Comparison of ENCODE assay signal across 1 cellular context in the genomic region with DNA sequence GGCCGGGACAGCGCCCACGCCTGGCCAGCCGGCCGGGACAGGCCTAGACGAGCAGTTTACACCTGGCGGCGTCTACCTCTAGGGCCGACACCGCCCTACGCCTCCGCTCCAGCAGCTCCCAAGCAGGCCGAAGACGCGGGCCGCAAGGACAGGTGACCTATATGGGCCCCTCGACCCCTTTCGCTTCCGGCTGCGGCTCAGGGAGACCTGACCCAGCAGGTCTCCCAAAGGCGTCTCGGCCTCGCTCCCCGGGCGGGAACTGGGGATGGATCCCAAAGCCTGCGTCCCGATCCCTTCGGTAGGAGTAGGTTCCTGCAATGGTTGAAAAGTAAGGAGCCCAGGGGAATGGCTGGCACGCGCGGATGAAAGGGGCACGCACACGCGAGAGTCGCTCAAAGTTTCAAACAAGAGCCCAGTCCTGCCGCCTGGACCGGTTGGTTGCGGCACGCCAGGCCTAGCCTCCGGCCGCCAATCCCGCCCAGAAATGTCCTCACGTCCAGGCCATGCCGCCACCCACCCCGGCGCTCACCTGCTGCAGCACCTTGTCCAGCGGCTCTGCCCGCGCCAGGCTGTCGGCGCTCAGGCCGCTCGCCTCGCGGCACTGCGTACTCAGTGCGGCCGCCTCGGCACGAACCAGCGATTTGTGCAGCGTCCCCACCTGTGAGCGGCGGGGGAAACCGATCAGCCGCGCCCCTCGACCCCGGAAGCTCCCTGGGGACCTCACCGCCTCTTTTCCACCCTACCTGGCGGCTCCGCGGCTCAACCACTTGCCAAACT.
TF ChIP-seq lines count a peak whose summit lies in the region.

No MANE protein-coding gene starts in this region.

TF ChIP-seq in HEK293, 187 proteins besides CTCF, POLR2A, EP300 and RAD21 (continued from another document and continues in another):
- TF ChIP-seq, protein P1, sequence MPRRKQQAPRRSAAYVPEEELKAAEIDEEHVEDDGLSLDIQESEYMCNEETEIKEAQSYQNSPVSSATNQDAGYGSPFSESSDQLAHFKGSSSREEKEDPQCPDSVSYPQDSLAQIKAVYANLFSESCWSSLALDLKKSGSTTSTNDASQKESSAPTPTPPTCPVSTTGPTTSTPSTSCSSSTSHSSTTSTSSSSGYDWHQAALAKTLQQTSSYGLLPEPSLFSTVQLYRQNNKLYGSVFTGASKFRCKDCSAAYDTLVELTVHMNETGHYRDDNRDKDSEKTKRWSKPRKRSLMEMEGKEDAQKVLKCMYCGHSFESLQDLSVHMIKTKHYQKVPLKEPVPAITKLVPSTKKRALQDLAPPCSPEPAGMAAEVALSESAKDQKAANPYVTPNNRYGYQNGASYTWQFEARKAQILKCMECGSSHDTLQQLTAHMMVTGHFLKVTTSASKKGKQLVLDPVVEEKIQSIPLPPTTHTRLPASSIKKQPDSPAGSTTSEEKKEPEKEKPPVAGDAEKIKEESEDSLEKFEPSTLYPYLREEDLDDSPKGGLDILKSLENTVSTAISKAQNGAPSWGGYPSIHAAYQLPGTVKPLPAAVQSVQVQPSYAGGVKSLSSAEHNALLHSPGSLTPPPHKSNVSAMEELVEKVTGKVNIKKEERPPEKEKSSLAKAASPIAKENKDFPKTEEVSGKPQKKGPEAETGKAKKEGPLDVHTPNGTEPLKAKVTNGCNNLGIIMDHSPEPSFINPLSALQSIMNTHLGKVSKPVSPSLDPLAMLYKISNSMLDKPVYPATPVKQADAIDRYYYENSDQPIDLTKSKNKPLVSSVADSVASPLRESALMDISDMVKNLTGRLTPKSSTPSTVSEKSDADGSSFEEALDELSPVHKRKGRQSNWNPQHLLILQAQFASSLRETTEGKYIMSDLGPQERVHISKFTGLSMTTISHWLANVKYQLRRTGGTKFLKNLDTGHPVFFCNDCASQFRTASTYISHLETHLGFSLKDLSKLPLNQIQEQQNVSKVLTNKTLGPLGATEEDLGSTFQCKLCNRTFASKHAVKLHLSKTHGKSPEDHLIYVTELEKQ (tag by site-specific recombination; IDR thresholded peaks at IDR 0.05; ENCODE audit: borderline replicate concordance), result no peak
- no peak for TF ChIP-seq SALL2 (tag by site-specific recombination; IDR thresholded peaks at IDR 0.05; ENCODE audit: borderline replicate concordance)
- no peak for TF ChIP-seq ZNF16 (tag by site-specific recombination; IDR thresholded peaks at IDR 0.05; ENCODE audit: low read depth)
- no peak for TF ChIP-seq ZNF366 (tag by site-specific recombination; conservative IDR thresholded peaks at IDR 0.05)
- no peak for TF ChIP-seq ZNF10 (tag by site-specific recombination; IDR thresholded peaks at IDR 0.05)
- TF ChIP-seq, protein P2, sequence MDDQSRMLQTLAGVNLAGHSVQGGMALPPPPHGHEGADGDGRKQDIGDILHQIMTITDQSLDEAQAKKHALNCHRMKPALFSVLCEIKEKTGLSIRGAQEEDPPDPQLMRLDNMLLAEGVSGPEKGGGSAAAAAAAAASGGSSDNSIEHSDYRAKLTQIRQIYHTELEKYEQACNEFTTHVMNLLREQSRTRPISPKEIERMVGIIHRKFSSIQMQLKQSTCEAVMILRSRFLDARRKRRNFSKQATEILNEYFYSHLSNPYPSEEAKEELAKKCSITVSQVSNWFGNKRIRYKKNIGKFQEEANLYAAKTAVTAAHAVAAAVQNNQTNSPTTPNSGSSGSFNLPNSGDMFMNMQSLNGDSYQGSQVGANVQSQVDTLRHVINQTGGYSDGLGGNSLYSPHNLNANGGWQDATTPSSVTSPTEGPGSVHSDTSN (CRISPR knock-in tag; IDR thresholded peaks at IDR 0.05), result no peak
- TF ChIP-seq ZNF19 (tag by site-specific recombination; IDR thresholded peaks at IDR 0.05; ENCODE audit: low read depth), result no peak
- TF ChIP-seq ZNF707 (tag by site-specific recombination; IDR thresholded peaks at IDR 0.05), result no peak
- TF ChIP-seq ZNF23 (tag by site-specific recombination; IDR thresholded peaks at IDR 0.05; ENCODE audit: borderline replicate concordance), result no peak
- TF ChIP-seq, protein P3, sequence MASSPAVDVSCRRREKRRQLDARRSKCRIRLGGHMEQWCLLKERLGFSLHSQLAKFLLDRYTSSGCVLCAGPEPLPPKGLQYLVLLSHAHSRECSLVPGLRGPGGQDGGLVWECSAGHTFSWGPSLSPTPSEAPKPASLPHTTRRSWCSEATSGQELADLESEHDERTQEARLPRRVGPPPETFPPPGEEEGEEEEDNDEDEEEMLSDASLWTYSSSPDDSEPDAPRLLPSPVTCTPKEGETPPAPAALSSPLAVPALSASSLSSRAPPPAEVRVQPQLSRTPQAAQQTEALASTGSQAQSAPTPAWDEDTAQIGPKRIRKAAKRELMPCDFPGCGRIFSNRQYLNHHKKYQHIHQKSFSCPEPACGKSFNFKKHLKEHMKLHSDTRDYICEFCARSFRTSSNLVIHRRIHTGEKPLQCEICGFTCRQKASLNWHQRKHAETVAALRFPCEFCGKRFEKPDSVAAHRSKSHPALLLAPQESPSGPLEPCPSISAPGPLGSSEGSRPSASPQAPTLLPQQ (tag by site-specific recombination; IDR thresholded peaks at IDR 0.05), result no peak
- TF ChIP-seq KLF10 (tag by site-specific recombination; IDR thresholded peaks at IDR 0.05), result peak; percentile 1; the same call in 1 of the 2 replicates
- peak; percentile 35 for TF ChIP-seq KLF9 (tag by site-specific recombination; IDR thresholded peaks at IDR 0.05; ENCODE audit: low read depth)
- no peak for TF ChIP-seq ZNF600 (tag by site-specific recombination; IDR thresholded peaks at IDR 0.05)
- TF ChIP-seq, protein P4, sequence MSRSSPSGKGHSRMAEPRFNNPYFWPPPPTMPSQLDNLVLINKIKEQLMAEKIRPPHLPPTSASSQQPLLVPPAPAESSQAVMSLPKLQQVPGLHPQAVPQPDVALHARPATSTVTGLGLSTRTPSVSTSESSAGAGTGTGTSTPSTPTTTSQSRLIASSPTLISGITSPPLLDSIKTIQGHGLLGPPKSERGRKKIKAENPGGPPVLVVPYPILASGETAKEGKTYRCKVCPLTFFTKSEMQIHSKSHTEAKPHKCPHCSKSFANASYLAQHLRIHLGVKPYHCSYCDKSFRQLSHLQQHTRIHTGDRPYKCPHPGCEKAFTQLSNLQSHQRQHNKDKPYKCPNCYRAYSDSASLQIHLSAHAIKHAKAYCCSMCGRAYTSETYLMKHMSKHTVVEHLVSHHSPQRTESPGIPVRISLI (tag by site-specific recombination; IDR thresholded peaks at IDR 0.05), result no peak
- TF ChIP-seq BCL11B (tag by site-specific recombination; IDR thresholded peaks at IDR 0.05; ENCODE audit: low read depth), result 0 out of 2 replicates have a peak, but pooled peaks have one; percentile 14
- TF ChIP-seq, protein P5, sequence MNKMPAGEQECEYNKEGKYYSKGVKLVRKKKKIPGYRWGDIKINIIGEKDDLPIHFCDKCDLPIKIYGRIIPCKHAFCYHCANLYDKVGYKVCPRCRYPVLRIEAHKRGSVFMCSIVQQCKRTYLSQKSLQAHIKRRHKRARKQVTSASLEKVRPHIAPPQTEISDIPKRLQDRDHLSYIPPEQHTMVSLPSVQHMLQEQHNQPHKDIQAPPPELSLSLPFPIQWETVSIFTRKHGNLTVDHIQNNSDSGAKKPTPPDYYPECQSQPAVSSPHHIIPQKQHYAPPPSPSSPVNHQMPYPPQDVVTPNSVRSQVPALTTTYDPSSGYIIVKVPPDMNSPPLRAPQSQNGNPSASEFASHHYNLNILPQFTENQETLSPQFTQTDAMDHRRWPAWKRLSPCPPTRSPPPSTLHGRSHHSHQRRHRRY (tag by site-specific recombination; IDR thresholded peaks at IDR 0.05), result no peak
- TF ChIP-seq RBAK (tag by site-specific recombination; IDR thresholded peaks at IDR 0.05), result no peak
- TF ChIP-seq ZFP41 (tag by site-specific recombination; IDR thresholded peaks at IDR 0.05; ENCODE audit: borderline replicate concordance), result no peak
- TF ChIP-seq ZNF677 (tag by site-specific recombination; IDR thresholded peaks at IDR 0.05), result no peak
- no peak for TF ChIP-seq ZNF391 (tag by site-specific recombination; IDR thresholded peaks at IDR 0.05; ENCODE audit: borderline replicate concordance, low read depth)
- no peak for TF ChIP-seq ZNF473 (tag by site-specific recombination; IDR thresholded peaks at IDR 0.05)
- TF ChIP-seq, protein P6, sequence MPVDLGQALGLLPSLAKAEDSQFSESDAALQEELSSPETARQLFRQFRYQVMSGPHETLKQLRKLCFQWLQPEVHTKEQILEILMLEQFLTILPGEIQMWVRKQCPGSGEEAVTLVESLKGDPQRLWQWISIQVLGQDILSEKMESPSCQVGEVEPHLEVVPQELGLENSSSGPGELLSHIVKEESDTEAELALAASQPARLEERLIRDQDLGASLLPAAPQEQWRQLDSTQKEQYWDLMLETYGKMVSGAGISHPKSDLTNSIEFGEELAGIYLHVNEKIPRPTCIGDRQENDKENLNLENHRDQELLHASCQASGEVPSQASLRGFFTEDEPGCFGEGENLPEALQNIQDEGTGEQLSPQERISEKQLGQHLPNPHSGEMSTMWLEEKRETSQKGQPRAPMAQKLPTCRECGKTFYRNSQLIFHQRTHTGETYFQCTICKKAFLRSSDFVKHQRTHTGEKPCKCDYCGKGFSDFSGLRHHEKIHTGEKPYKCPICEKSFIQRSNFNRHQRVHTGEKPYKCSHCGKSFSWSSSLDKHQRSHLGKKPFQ (tag by site-specific recombination; IDR thresholded peaks at IDR 0.05), result 0 out of 2 replicates have a peak, but pooled peaks have one; percentile 17
- TF ChIP-seq ZNF426 (tag by site-specific recombination; IDR thresholded peaks at IDR 0.05), result no peak
- no peak for TF ChIP-seq ZSCAN23 (tag by site-specific recombination; IDR thresholded peaks at IDR 0.05)
- TF ChIP-seq ZBTB7A (tag by site-specific recombination; IDR thresholded peaks at IDR 0.05; ENCODE audit: low read depth), result 0 out of 2 replicates have a peak, but pooled peaks have one; percentile 23
- no peak for TF ChIP-seq ZNF214 (tag by site-specific recombination; IDR thresholded peaks at IDR 0.05; ENCODE audit: borderline replicate concordance)
- no peak for TF ChIP-seq ZNF248 (tag by site-specific recombination; IDR thresholded peaks at IDR 0.05)
- TF ChIP-seq ZNF629 (tag by site-specific recombination; IDR thresholded peaks at IDR 0.05), result no peak
- TF ChIP-seq, protein P7, sequence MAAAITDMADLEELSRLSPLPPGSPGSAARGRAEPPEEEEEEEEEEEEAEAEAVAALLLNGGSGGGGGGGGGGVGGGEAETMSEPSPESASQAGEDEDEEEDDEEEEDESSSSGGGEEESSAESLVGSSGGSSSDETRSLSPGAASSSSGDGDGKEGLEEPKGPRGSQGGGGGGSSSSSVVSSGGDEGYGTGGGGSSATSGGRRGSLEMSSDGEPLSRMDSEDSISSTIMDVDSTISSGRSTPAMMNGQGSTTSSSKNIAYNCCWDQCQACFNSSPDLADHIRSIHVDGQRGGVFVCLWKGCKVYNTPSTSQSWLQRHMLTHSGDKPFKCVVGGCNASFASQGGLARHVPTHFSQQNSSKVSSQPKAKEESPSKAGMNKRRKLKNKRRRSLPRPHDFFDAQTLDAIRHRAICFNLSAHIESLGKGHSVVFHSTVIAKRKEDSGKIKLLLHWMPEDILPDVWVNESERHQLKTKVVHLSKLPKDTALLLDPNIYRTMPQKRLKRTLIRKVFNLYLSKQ (tag by site-specific recombination; IDR thresholded peaks at IDR 0.05; ENCODE audit: borderline replicate concordance), result no peak
- TF ChIP-seq, protein P8, sequence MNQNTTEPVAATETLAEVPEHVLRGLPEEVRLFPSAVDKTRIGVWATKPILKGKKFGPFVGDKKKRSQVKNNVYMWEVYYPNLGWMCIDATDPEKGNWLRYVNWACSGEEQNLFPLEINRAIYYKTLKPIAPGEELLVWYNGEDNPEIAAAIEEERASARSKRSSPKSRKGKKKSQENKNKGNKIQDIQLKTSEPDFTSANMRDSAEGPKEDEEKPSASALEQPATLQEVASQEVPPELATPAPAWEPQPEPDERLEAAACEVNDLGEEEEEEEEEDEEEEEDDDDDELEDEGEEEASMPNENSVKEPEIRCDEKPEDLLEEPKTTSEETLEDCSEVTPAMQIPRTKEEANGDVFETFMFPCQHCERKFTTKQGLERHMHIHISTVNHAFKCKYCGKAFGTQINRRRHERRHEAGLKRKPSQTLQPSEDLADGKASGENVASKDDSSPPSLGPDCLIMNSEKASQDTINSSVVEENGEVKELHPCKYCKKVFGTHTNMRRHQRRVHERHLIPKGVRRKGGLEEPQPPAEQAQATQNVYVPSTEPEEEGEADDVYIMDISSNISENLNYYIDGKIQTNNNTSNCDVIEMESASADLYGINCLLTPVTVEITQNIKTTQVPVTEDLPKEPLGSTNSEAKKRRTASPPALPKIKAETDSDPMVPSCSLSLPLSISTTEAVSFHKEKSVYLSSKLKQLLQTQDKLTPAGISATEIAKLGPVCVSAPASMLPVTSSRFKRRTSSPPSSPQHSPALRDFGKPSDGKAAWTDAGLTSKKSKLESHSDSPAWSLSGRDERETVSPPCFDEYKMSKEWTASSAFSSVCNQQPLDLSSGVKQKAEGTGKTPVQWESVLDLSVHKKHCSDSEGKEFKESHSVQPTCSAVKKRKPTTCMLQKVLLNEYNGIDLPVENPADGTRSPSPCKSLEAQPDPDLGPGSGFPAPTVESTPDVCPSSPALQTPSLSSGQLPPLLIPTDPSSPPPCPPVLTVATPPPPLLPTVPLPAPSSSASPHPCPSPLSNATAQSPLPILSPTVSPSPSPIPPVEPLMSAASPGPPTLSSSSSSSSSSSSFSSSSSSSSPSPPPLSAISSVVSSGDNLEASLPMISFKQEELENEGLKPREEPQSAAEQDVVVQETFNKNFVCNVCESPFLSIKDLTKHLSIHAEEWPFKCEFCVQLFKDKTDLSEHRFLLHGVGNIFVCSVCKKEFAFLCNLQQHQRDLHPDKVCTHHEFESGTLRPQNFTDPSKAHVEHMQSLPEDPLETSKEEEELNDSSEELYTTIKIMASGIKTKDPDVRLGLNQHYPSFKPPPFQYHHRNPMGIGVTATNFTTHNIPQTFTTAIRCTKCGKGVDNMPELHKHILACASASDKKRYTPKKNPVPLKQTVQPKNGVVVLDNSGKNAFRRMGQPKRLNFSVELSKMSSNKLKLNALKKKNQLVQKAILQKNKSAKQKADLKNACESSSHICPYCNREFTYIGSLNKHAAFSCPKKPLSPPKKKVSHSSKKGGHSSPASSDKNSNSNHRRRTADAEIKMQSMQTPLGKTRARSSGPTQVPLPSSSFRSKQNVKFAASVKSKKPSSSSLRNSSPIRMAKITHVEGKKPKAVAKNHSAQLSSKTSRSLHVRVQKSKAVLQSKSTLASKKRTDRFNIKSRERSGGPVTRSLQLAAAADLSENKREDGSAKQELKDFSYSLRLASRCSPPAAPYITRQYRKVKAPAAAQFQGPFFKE (tag by site-specific recombination; IDR thresholded peaks at IDR 0.05; ENCODE audit: borderline replicate concordance), result no peak
- no peak for TF ChIP-seq ZNF2 (tag by site-specific recombination; IDR thresholded peaks at IDR 0.05)
- TF ChIP-seq, protein P9, sequence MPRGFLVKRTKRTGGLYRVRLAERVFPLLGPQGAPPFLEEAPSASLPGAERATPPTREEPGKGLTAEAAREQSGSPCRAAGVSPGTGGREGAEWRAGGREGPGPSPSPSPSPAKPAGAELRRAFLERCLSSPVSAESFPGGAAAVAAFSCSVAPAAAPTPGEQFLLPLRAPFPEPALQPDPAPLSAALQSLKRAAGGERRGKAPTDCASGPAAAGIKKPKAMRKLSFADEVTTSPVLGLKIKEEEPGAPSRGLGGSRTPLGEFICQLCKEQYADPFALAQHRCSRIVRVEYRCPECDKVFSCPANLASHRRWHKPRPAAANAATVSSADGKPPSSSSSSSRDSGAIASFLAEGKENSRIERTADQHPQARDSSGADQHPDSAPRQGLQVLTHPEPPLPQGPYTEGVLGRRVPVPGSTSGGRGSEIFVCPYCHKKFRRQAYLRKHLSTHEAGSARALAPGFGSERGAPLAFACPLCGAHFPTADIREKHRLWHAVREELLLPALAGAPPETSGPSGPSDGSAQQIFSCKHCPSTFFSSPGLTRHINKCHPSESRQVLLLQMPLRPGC (tag by site-specific recombination; IDR thresholded peaks at IDR 0.05), result no peak; the same call in 1 of the 2 replicates
- no peak for TF ChIP-seq BCL11A (tag by site-specific recombination; IDR thresholded peaks at IDR 0.05; ENCODE audit: low read depth)
- no peak for TF ChIP-seq ZNF24 (tag by site-specific recombination; IDR thresholded peaks at IDR 0.05)
